In genomic region chr7:70727861-70728260, GRCh38 we compare ENCODE assay signal across 1 cellular context.
TF ChIP-seq lines count a peak whose summit lies in the region.

No MANE protein-coding gene starts in this region.

TF ChIP-seq in GM12878, 131 proteins besides CTCF, POLR2A, EP300 and RAD21 (continued from another document):
- TF ChIP-seq ZNF592 (IDR thresholded peaks at IDR 0.05) (no peak), REST (IDR thresholded peaks at IDR 0.05; ENCODE audit: low read depth, low read length) (no peak), HCFC1 (IDR thresholded peaks at IDR 0.05; ENCODE audit: low read length) (no peak), ZNF384 (IDR thresholded peaks at IDR 0.05; ENCODE audit: borderline replicate concordance, low read depth, low read length) (no peak), ATF2 (IDR thresholded peaks at IDR 0.05; ENCODE audit: low read length) (no peak), SIN3A (IDR thresholded peaks at IDR 0.05; ENCODE audit: low read depth, low read length) (no peak), CEBPZ (IDR thresholded peaks at IDR 0.05; ENCODE audit: low read depth, low read length) (no peak), RBBP5 (conservative IDR thresholded peaks at IDR 0.05) (no peak), CHD1 (IDR thresholded peaks at IDR 0.05; ENCODE audit: low read depth, low read length) (no peak), MTA3 (IDR thresholded peaks at IDR 0.05; ENCODE audit: borderline replicate concordance, low read length) (no peak)
